ENCODE assay signal across 12 cellular contexts in genomic region chr1:91736146-91736998, GRCh38.
DNase-seq lines count a peak whose midpoint lies in the region; ATAC-seq and TF ChIP-seq lines count a peak whose summit lies in the region.
"Had no signal": no experiment of that assay in that cellular context is flagged by ENCODE, and none has a peak within 500 bp of the region (broad histone marks: within the 10 kb centered on the region; RNA-seq: fewer than 3 reads in every experiment).

No MANE protein-coding gene starts in this region.

- peak overlapping the region; percentile 76 to 94 (median 88) for H3K27ac ChIP-seq in sigmoid colon
- H3K27ac ChIP-seq in brain microvascular endothelial cell, result no peak overlapping the region

- H3K36me3 Mint-ChIP-seq in brain (peaks cover 9% of the 10 kb centered on the region), immature natural killer cell (peaks cover 24 to 69% (median 32%) of the 10 kb centered on the region in 3 donors)

- ATAC-seq in GM21381 (IDR thresholded peaks at IDR 0.05; ENCODE audit: unreplicated experiment), result no peak

- peak; percentile 27 for DNase-seq in Daoy (ENCODE audit: low read depth)
- no peak for DNase-seq in immature natural killer cell
- DNase-seq in sigmoid colon, result peak; percentile 87
- no peak for DNase-seq in UCSD-AML1 (lab: John Stamatoyannopoulos, UW; ENCODE audit: unreplicated experiment)
- no peak for DNase-seq in brain microvascular endothelial cell
- DNase-seq in SHP77 treated with DMSO at 0.1 percent for 48 hours (lab: John Stamatoyannopoulos, UW), result no peak
- DNase-seq: CD4-positive, CD25-positive, alpha-beta regulatory T cell; NCI-H2029 treated with DMSO at 0.1 percent for 48 hours; stimulated activated CD4-positive, alpha-beta T cell treated with anti-CD3 and anti-CD28 coated beads, Interleukin-1b, Interleukin-23, amount 100 ng/mL, for 48 hours had no signal

- H3K27ac Mint-ChIP-seq in brain (peak overlapping the region in 3 of 5 experiments; percentile 23 to 68 (median 66)), immature natural killer cell (peak overlapping the region; percentile 62 to 88 (median 76))
- H3K27ac Mint-ChIP-seq: dendritic cell treated with granulocyte-macrophage colony-stimulating factor and Interleukin-4, amounts not matched to agents 40 ng/mL and 50 ng/mL, for 4 days had no signal

- 70 to 77% methylated on average over 13 of the region's 13 CpGs for WGBS in sigmoid colon, 2 donors

- H3K9me3 ChIP-seq in sigmoid colon, result no peaks in the 10 kb centered on the region

- TF ChIP-seq CTCF in brain (conservative IDR thresholded peaks at IDR 0.05), result no peak
- TF ChIP-seq CTCF in sigmoid colon (IDR thresholded peaks at IDR 0.05), result no peak
- no peak for TF ChIP-seq CTCF in brain microvascular endothelial cell (IDR thresholded peaks at IDR 0.05; ENCODE audit: low read depth, low read length, missing control alignments)

- no peak for TF ChIP-seq POLR2A in sigmoid colon (IDR thresholded peaks at IDR 0.05)

- TF ChIP-seq EP300 in sigmoid colon (IDR thresholded peaks at IDR 0.05), result peak; percentile 33 to 94 (median 68)

- peaks cover 0 to 3% (median 0%) of the 10 kb centered on the region in 5 experiments for H3K9me3 Mint-ChIP-seq in brain
- no peaks in the 10 kb centered on the region for H3K9me3 Mint-ChIP-seq in immature natural killer cell
- H3K9me3 Mint-ChIP-seq: dendritic cell treated with granulocyte-macrophage colony-stimulating factor and Interleukin-4, amounts not matched to agents 40 ng/mL and 50 ng/mL, for 4 days had no signal

- H3K36me3 ChIP-seq in sigmoid colon, result peaks cover 0 to 9% (median 2%) of the 10 kb centered on the region in 4 donors
- no peaks in the 10 kb centered on the region for H3K36me3 ChIP-seq in brain microvascular endothelial cell (replicated peaks)

- in situ Hi-C loops in brain microvascular endothelial cell (cut with HindIII; ENCODE audit: low pct_ligation_motif_present, low sequenced_read_pairs), result no loop called here

- H3K27me3 Mint-ChIP-seq in brain (peaks cover 9% of the 10 kb centered on the region), immature natural killer cell (ENCODE audit: low read depth in 3 of 3) (peaks cover 4 to 67% (median 47%) of the 10 kb centered on the region in 3 donors)
- H3K27me3 Mint-ChIP-seq: CD4-positive, CD25-positive, alpha-beta regulatory T cell had no signal

- peaks cover 0 to 74% (median 70%) of the 10 kb centered on the region in 4 donors for H3K4me1 ChIP-seq in sigmoid colon

- no peaks in the 10 kb centered on the region for H3K27me3 ChIP-seq in sigmoid colon
- H3K27me3 ChIP-seq in brain microvascular endothelial cell (replicated peaks), result no peaks in the 10 kb centered on the region

- H3K4me1 Mint-ChIP-seq in brain (peaks cover 32% of the 10 kb centered on the region), immature natural killer cell (peaks cover 82 to 90% of the 10 kb centered on the region in 2 donors)

- H3K4me3 Mint-ChIP-seq in brain (no peak overlapping the region), immature natural killer cell (peak overlapping the region in 1 of 5 donors; percentile 14)
- H3K4me3 Mint-ChIP-seq: CD4-positive, CD25-positive, alpha-beta regulatory T cell; dendritic cell treated with granulocyte-macrophage colony-stimulating factor and Interleukin-4, amounts not matched to agents 40 ng/mL and 50 ng/mL, for 4 days had no signal

- intact Hi-C loops in sigmoid colon (cut with DNase I), result loop anchor here (5.0 kb wide), 1 partner anchor 146 kb away; no protein-coding TSS in a partner anchor

- H3K4me3 ChIP-seq in sigmoid colon, result peak overlapping the region in 1 of 4 donors; percentile 4
- H3K4me3 ChIP-seq in brain microvascular endothelial cell (ENCODE audit: low read depth, low read length), result no peak overlapping the region

Comparison
In these comparisons a context has a peak if more than half of its experiments do, and no peak if none do; other contexts are left out.
1. DNase-seq: peak in Daoy (single experiment) and sigmoid colon (single experiment); none in immature natural killer cell (0 of 3), UCSD-AML1 (single experiment), brain microvascular endothelial cell (single experiment) and SHP77 treated with DMSO at 0.1 percent for 48 hours (single experiment).